ENCODE assay signal across 2 cellular contexts in genomic region chr1:222521299-222522104, GRCh38.
TF ChIP-seq lines count a peak whose summit lies in the region.

No MANE protein-coding gene starts in this region.

TF ChIP-seq in HepG2, 621 proteins besides CTCF, POLR2A, EP300 and RAD21:
- 0 out of 2 replicates have a peak, but pooled peaks have one; percentile 40 for TF ChIP-seq ZNF292 (CRISPR knock-in tag; IDR thresholded peaks at IDR 0.05; ENCODE audit: borderline replicate concordance, low read depth)
- 0 out of 2 replicates have a peak, but pooled peaks have one; percentile 26 for TF ChIP-seq POGK (CRISPR knock-in tag; conservative IDR thresholded peaks at IDR 0.05)
- TF ChIP-seq ZNF629 (CRISPR knock-in tag; conservative IDR thresholded peaks at IDR 0.05) = no peak
- TF ChIP-seq MYPOP (CRISPR knock-in tag; IDR thresholded peaks at IDR 0.05) = 0 out of 2 replicates have a peak, but pooled peaks have one; percentile 14
- TF ChIP-seq DDIT3 (CRISPR knock-in tag; IDR thresholded peaks at IDR 0.05) = no peak
- TF ChIP-seq RORA (CRISPR knock-in tag; IDR thresholded peaks at IDR 0.05) = no peak
- TF ChIP-seq ZNF547 (CRISPR knock-in tag; IDR thresholded peaks at IDR 0.05) = 0 out of 2 replicates have a peak, but pooled peaks have one; percentile 36
- TF ChIP-seq PHF5A (CRISPR knock-in tag; IDR thresholded peaks at IDR 0.05; ENCODE audit: low read depth, unreplicated experiment) = no peak
- 0 out of 2 replicates have a peak, but pooled peaks have one; percentile 41 for TF ChIP-seq TGIF2 (CRISPR knock-in tag; IDR thresholded peaks at IDR 0.05)
- no peak for TF ChIP-seq ZNF354B (CRISPR knock-in tag; IDR thresholded peaks at IDR 0.05)
- TF ChIP-seq FOSL2 (CRISPR knock-in tag; IDR thresholded peaks at IDR 0.05) = peak; percentile 36; the same call in 1 of the 2 replicates
- no peak for TF ChIP-seq BRD4 (CRISPR knock-in tag; IDR thresholded peaks at IDR 0.05)
- TF ChIP-seq ZNF33A (CRISPR knock-in tag; IDR thresholded peaks at IDR 0.05; ENCODE audit: borderline replicate concordance) = no peak
- TF ChIP-seq ZNF44 (CRISPR knock-in tag; IDR thresholded peaks at IDR 0.05) = peak; percentile 100

TF ChIP-seq in SK-N-SH, 30 proteins besides CTCF, POLR2A, EP300 and RAD21:
- no peak for TF ChIP-seq GATA2 (CRISPR knock-in tag; IDR thresholded peaks at IDR 0.05)
- no peak for TF ChIP-seq CHD2 (IDR thresholded peaks at IDR 0.05; ENCODE audit: low read length, partially characterized antibody)
- no peak for TF ChIP-seq USF2 (IDR thresholded peaks at IDR 0.05; ENCODE audit: borderline replicate concordance, low read depth, low read length)
- no peak for TF ChIP-seq FOXJ3 (CRISPR knock-in tag; IDR thresholded peaks at IDR 0.05)
- no peak for TF ChIP-seq FOXM1 (IDR thresholded peaks at IDR 0.05; ENCODE audit: low read depth)
- TF ChIP-seq MEF2A (IDR thresholded peaks at IDR 0.05; ENCODE audit: borderline replicate concordance, low read depth) = no peak
- no peak for TF ChIP-seq USF1 (IDR thresholded peaks at IDR 0.05; ENCODE audit: borderline replicate concordance, low read depth)
- no peak for TF ChIP-seq RFX5 (IDR thresholded peaks at IDR 0.05; ENCODE audit: low read length)
- no peak for TF ChIP-seq TAF1 (IDR thresholded peaks at IDR 0.05; ENCODE audit: borderline replicate concordance, low read depth, low read length)
- TF ChIP-seq REST (IDR thresholded peaks at IDR 0.05; ENCODE audit: low read depth, low read length) = no peak
- TF ChIP-seq SMC3 (IDR thresholded peaks at IDR 0.05; ENCODE audit: low read depth, low read length) = no peak
- no peak for TF ChIP-seq MAX (IDR thresholded peaks at IDR 0.05; ENCODE audit: low read depth)
- TF ChIP-seq YY1 (IDR thresholded peaks at IDR 0.05; ENCODE audit: low read depth) = no peak
